Comparison of ENCODE assay signal across 18 cellular contexts in genomic region chr3:186653984-186654383, GRCh38. TPM values are rescaled to one million over a fixed set of nuclear protein-coding genes. Genes with fewer than 3 reads are reported as not detected.
DNase-seq lines count a peak whose midpoint lies in the region; ATAC-seq, FAIRE-seq and TF ChIP-seq lines count a peak whose summit lies in the region.
"Had no signal": no experiment of that assay in that cellular context is flagged by ENCODE, and none has a peak within 500 bp of the region (broad histone marks: within the 10 kb centered on the region; RNA-seq: fewer than 3 reads in every experiment).

No MANE protein-coding gene starts in this region.

- 0 out of 4 replicates have a peak, but pooled peaks of 1 of the 2 experiments have one; percentile 12 for TF ChIP-seq RAD21 in K562 (CRISPR knock-in tag; conservative IDR thresholded peaks at IDR 0.05 in 1 of 2, IDR thresholded peaks at IDR 0.05 in 1 of 2)

- H3K27me3 Mint-ChIP-seq in nephron progenitor cell (ENCODE audit: low read depth, poor library complexity): peaks cover 11% of the 10 kb centered on the region

- intact Hi-C loops in K562 (cut with micrococcal nuclease): no loop called here

- BruUV-seq in K562 (replicated peaks; lab: Mats Ljungman, UMichigan): no TSS peak

- TF ChIP-seq CTCF in K562 (IDR thresholded peaks at IDR 0.05 in 2 of 3, conservative IDR thresholded peaks at IDR 0.05 in 1 of 3; ENCODE audit: insufficient read depth in 2 of 3, low read depth in 1 of 3, low read length in 3 of 3) (peak in 2 of 3 experiments; percentile 26 to 36; a peak in 2 of 6 replicates), nephron progenitor cell (IDR thresholded peaks at IDR 0.05) (peak; percentile 18), tibial nerve (IDR thresholded peaks at IDR 0.05) (no peak), Peyer's patch (IDR thresholded peaks at IDR 0.05) (no peak)

- no peaks in the 10 kb centered on the region for H3K36me3 Mint-ChIP-seq in nephron progenitor cell (ENCODE audit: low read depth)
- H3K36me3 Mint-ChIP-seq: brain; CD8-positive, alpha-beta T cell; T-cell had no signal

- TF ChIP-seq EP300 in K562 (IDR thresholded peaks at IDR 0.05; ENCODE audit: low read length) (no peak), tibial nerve (IDR thresholded peaks at IDR 0.05) (no peak)

- H3K9me3 ChIP-seq in K562 (replicated peaks; ENCODE audit: control insufficient read depth, insufficient read depth, low read depth, low read length) (no peaks in the 10 kb centered on the region), tibial nerve (no peaks in the 10 kb centered on the region), Peyer's patch (no peaks in the 10 kb centered on the region)
- H3K9me3 ChIP-seq: right atrium auricular region had no signal

- DNase-seq in DMS53 treated with DMSO at 0.1 percent for 48 hours (lab: John Stamatoyannopoulos, UW; ENCODE audit: unreplicated experiment) (peak; percentile 24), HuH-7 (ENCODE audit: low spot score) (peak; percentile 50), K562 (ENCODE audit: extremely low read depth in 1 of 4, low spot score in 3 of 4) (peak in 2 of 4 experiments; percentile 20 to 28), nephron progenitor cell (peak; percentile 42), tibial nerve (ENCODE audit: low spot score in 2 of 2) (no peak), SKM-1 (lab: John Stamatoyannopoulos, UW; ENCODE audit: unreplicated experiment) (no peak), OCI-M2 (lab: John Stamatoyannopoulos, UW; ENCODE audit: unreplicated experiment) (no peak), Peyer's patch (no peak)
- DNase-seq: activated CD4-positive, alpha-beta T cell treated with anti-CD3 and anti-CD28 coated beads, Interleukin-2, amount 50 U/mL, for 1 hour; CD8-positive, alpha-beta T cell; HFFc6; hippocampal formation; NCI-H526 treated with DMSO at 0.1 percent for 48 hours; T-cell had no signal

- peaks cover 24% of the 10 kb centered on the region for H3K4me1 Mint-ChIP-seq in nephron progenitor cell
- H3K4me1 Mint-ChIP-seq: brain, T-cell had no signal

- H3K27ac Mint-ChIP-seq in nephron progenitor cell: no peak overlapping the region
- H3K27ac Mint-ChIP-seq: brain; CD8-positive, alpha-beta T cell; HFFc6; T-cell had no signal

- in situ Hi-C loops in K562 (cut with MboI): no loop called here

- no peak overlapping the region for H3K27ac ChIP-seq in K562 (ENCODE audit: extremely low read depth, low read depth, low read length)
- H3K27ac ChIP-seq in tibial nerve: no peak overlapping the region
- H3K27ac ChIP-seq in Peyer's patch: peak overlapping the region in 2 of 4 donors; percentile 15 to 73
- H3K27ac ChIP-seq: right atrium auricular region had no signal

- no peak for TF ChIP-seq POLR2A in K562 (conservative IDR thresholded peaks at IDR 0.05)
- no peak for TF ChIP-seq POLR2A in tibial nerve (IDR thresholded peaks at IDR 0.05)
- no peak for TF ChIP-seq POLR2A in Peyer's patch (IDR thresholded peaks at IDR 0.05)

- no peak for FAIRE-seq in K562 (lab: Jason Lieb, UNC)

- peak; percentile 96 for ATAC-seq in K562
- ATAC-seq: CD8-positive, alpha-beta T cell; T-cell had no signal

- H3K27me3 ChIP-seq in K562 (ENCODE audit: control insufficient read depth in 2 of 2, insufficient read depth in 2 of 2, low read length in 2 of 2) (peaks cover 14 to 43% of the 10 kb centered on the region in 2 experiments), tibial nerve (peaks cover 0 to 8% of the 10 kb centered on the region in 2 donors), Peyer's patch (no peaks in the 10 kb centered on the region)
- H3K27me3 ChIP-seq: right atrium auricular region had no signal

- peaks cover 11% of the 10 kb centered on the region for H3K9me3 Mint-ChIP-seq in nephron progenitor cell
- H3K9me3 Mint-ChIP-seq: CD8-positive, alpha-beta T cell; HFFc6; T-cell had no signal

- CTCF ChIA-PET in K562 (lab: Yijun Ruan, JAX; ENCODE audit: low intra/inter-chr PET ratio): no interaction called here

- no peak overlapping the region for H3K4me3 Mint-ChIP-seq in nephron progenitor cell
- H3K4me3 Mint-ChIP-seq: brain; CD8-positive, alpha-beta T cell; HFFc6; T-cell had no signal

- POLR2A ChIA-PET in K562 (lab: Yijun Ruan, JAX): interaction anchor here (1.5 to 2.2 kb wide), 2 partner anchors 10 to 130 kb away, joined by 7 read pairs; no protein-coding TSS in a partner anchor

- WGBS in K562 (ENCODE audit: insufficient coverage, low coverage, missing lambda C conversion rate): 0% methylated on average over 6 of the region's 6 CpGs
- 29 to 38% methylated on average over 6 of the region's 6 CpGs for WGBS in tibial nerve, 2 donors

- no peaks in the 10 kb centered on the region for H3K4me1 ChIP-seq in K562 (replicated peaks in 1 of 2; ENCODE audit: control insufficient read depth in 2 of 2, insufficient read depth in 2 of 2, low read length in 2 of 2)
- H3K4me1 ChIP-seq in tibial nerve: no peaks in the 10 kb centered on the region
- peaks cover 0 to 7% (median 0%) of the 10 kb centered on the region in 4 donors for H3K4me1 ChIP-seq in Peyer's patch
- H3K4me1 ChIP-seq: right atrium auricular region had no signal

- no peaks in the 10 kb centered on the region for H4K20me1 ChIP-seq in K562 (replicated peaks; ENCODE audit: control insufficient read depth, insufficient read depth, low read length)

- no peak overlapping the region for H3K4me2 ChIP-seq in K562 (ENCODE audit: insufficient read depth, low read length)

- H3K4me3 ChIP-seq in K562 (no peak overlapping the region), tibial nerve (no peak overlapping the region), Peyer's patch (no peak overlapping the region)
- H3K4me3 ChIP-seq: right atrium auricular region had no signal

- H2AFZ ChIP-seq in K562 (ENCODE audit: low read depth, low read length): no peak overlapping the region

- no peak overlapping the region for H3K9ac ChIP-seq in K562 (ENCODE audit: insufficient read depth in 1 of 2, low read depth in 2 of 2, low read length in 2 of 2)

- H3K9me1 ChIP-seq in K562 (ENCODE audit: control insufficient read depth, insufficient read depth, low read length): no peaks in the 10 kb centered on the region

- no peaks in the 10 kb centered on the region for H3K79me2 ChIP-seq in K562 (ENCODE audit: control insufficient read depth, insufficient read depth, low read length)

- H3K36me3 ChIP-seq in K562 (ENCODE audit: control insufficient read depth, insufficient read depth, low read length) (no peaks in the 10 kb centered on the region), tibial nerve (no peaks in the 10 kb centered on the region), Peyer's patch (no peaks in the 10 kb centered on the region)
- H3K36me3 ChIP-seq: right atrium auricular region had no signal

RNA-seq across cellular contexts. Expression of gene HRG, which starts 11.8 kb away (rescaled TPM):
- total RNA-seq in K562 (2011; cell fraction: chromatin; rRNA removed; ENCODE audit: low replicate concordance): not detected in 2 replicates
- total RNA-seq in K562 (2011; cell fraction: nucleolus; rRNA removed): not detected in 2 replicates
- not detected in 2 replicates for total RNA-seq in K562 (2011; cell fraction: nucleoplasm; rRNA removed)
- not detected in 2 replicates for total RNA-seq in K562 (2014; rRNA removed)
- not detected in 2 replicates for total RNA-seq in K562 (2014; rRNA removed; fragmentation: Illumina TruSeq; extraction: Trizol)
- total RNA-seq in K562 (2015; rRNA removed; fragmentation: Illumina TruSeq; extraction: Trizol): not detected in 2 replicates
- not detected in 2 replicates for total RNA-seq in K562 (2021)
- not detected in 2 replicates for polyA plus RNA-seq in K562 (2011; rRNA removed)
- not detected in 2 replicates for polyA plus RNA-seq in K562 (2011; cell fraction: cytosol; rRNA removed)
- not detected in 2 replicates for polyA plus RNA-seq in K562 (2011; cell fraction: nucleus; rRNA removed)
- 0.04 TPM in 1 of 2 replicates, not detected in the other for polyA plus RNA-seq in K562 (2012)
- not detected in 2 replicates for polyA plus RNA-seq in K562 (2014; fragmentation: Illumina TruSeq; extraction: Trizol)
- not detected for polyA plus RNA-seq in K562 (2014; fragmentation: Nextera tagmentation; extraction: Ambion mirVana)
- not detected in 2 replicates for polyA plus RNA-seq in K562 (2014; rRNA removed)
- not detected in 2 replicates for polyA minus RNA-seq in K562 (2011; rRNA and poly(A)+ RNA removed)
- not detected in 2 replicates for polyA minus RNA-seq in K562 (2011; cell fraction: cytosol; rRNA and poly(A)+ RNA removed)
- polyA minus RNA-seq in K562 (2011; cell fraction: nucleus; rRNA and poly(A)+ RNA removed): not detected in 2 replicates
- not detected for total RNA-seq in tibial nerve
- not detected for total RNA-seq in Peyer's patch
- total RNA-seq: CD8-positive, alpha-beta T cell; HFFc6; M059J; right atrium auricular region had no signal

RNA-seq across cellular contexts. Expression of gene FETUB, which starts 13.8 kb away (rescaled TPM):
- total RNA-seq in K562 (2011; cell fraction: chromatin; rRNA removed; ENCODE audit: low replicate concordance): not detected in 2 replicates
- total RNA-seq in K562 (2011; cell fraction: nucleolus; rRNA removed): not detected in 2 replicates
- not detected in 2 replicates for total RNA-seq in K562 (2011; cell fraction: nucleoplasm; rRNA removed)
- total RNA-seq in K562 (2014; rRNA removed) (not detected in 2 replicates), K562 (2014; rRNA removed; fragmentation: Illumina TruSeq; extraction: Trizol) (not detected in 2 replicates), K562 (2015; rRNA removed; fragmentation: Illumina TruSeq; extraction: Trizol) (not detected in 2 replicates), K562 (2021) (not detected in 2 replicates), tibial nerve (not detected), Peyer's patch (not detected)
- polyA plus RNA-seq in K562 (2011; rRNA removed) (not detected in 2 replicates), K562 (2014; fragmentation: Illumina TruSeq; extraction: Trizol) (not detected in 2 replicates), K562 (2014; fragmentation: Nextera tagmentation; extraction: Ambion mirVana) (not detected), K562 (2014; rRNA removed) (not detected in 2 replicates)
- not detected in 2 replicates for polyA plus RNA-seq in K562 (2011; cell fraction: cytosol; rRNA removed)
- polyA plus RNA-seq in K562 (2011; cell fraction: nucleus; rRNA removed): not detected in 2 replicates
- polyA plus RNA-seq in K562 (2012): not detected in 2 replicates
- polyA minus RNA-seq in K562 (2011; rRNA and poly(A)+ RNA removed): not detected in 2 replicates
- polyA minus RNA-seq in K562 (2011; cell fraction: cytosol; rRNA and poly(A)+ RNA removed): not detected in 2 replicates
- polyA minus RNA-seq in K562 (2011; cell fraction: nucleus; rRNA and poly(A)+ RNA removed): not detected in 2 replicates
- total RNA-seq: CD8-positive, alpha-beta T cell; HFFc6; M059J; mucosa of gallbladder; right atrium auricular region; T-cell had no signal

RNA-seq across cellular contexts. Expression of gene AHSG, which starts 41.1 kb away (rescaled TPM):
- not detected in 2 replicates for total RNA-seq in K562 (2011; cell fraction: chromatin; rRNA removed; ENCODE audit: low replicate concordance)
- not detected in 2 replicates for total RNA-seq in K562 (2011; cell fraction: nucleolus; rRNA removed)
- total RNA-seq in K562 (2011; cell fraction: nucleoplasm; rRNA removed): not detected in 2 replicates
- total RNA-seq in K562 (2014; rRNA removed) (not detected in 2 replicates), K562 (2014; rRNA removed; fragmentation: Illumina TruSeq; extraction: Trizol) (not detected in 2 replicates), K562 (2015; rRNA removed; fragmentation: Illumina TruSeq; extraction: Trizol) (not detected in 2 replicates), K562 (2021) (0.69 and 1.2 TPM in 2 replicates), tibial nerve (not detected), Peyer's patch (not detected)
- polyA plus RNA-seq in K562 (2011; rRNA removed) (not detected in 2 replicates), K562 (2014; fragmentation: Illumina TruSeq; extraction: Trizol) (not detected in 2 replicates), K562 (2014; fragmentation: Nextera tagmentation; extraction: Ambion mirVana) (not detected), K562 (2014; rRNA removed) (not detected in 2 replicates)
- polyA plus RNA-seq in K562 (2011; cell fraction: cytosol; rRNA removed): not detected in 2 replicates
- polyA plus RNA-seq in K562 (2011; cell fraction: nucleus; rRNA removed): 0.14 TPM in 1 of 2 replicates, not detected in the other
- polyA plus RNA-seq in K562 (2012): 0.06 TPM in 1 of 2 replicates, not detected in the other
- polyA minus RNA-seq in K562 (2011; rRNA and poly(A)+ RNA removed): not detected in 2 replicates
- polyA minus RNA-seq in K562 (2011; cell fraction: cytosol; rRNA and poly(A)+ RNA removed): 27.8 TPM in 1 of 2 replicates, not detected in the other
- not detected in 2 replicates for polyA minus RNA-seq in K562 (2011; cell fraction: nucleus; rRNA and poly(A)+ RNA removed)
- total RNA-seq: CD8-positive, alpha-beta T cell; HFFc6; M059J; right atrium auricular region had no signal

Comparison
In these comparisons a context has a peak if more than half of its experiments do, and no peak if none do; other contexts are left out.
1. DNase-seq: peak in DMS53 treated with DMSO at 0.1 percent for 48 hours (single experiment), HuH-7 (single experiment) and nephron progenitor cell (single experiment); none in tibial nerve (0 of 2), SKM-1 (single experiment), OCI-M2 (single experiment) and Peyer's patch (0 of 3).
2. CTCF ChIP-seq: peak in K562 (2 of 3) and nephron progenitor cell (single experiment); none in tibial nerve (0 of 5) and Peyer's patch (0 of 6).